Comparison of ENCODE assay signal across 8 cellular contexts in genomic region chr10:7687228-7687907, GRCh38. TPM values are rescaled to one million over a fixed set of nuclear protein-coding genes. Genes with fewer than 3 reads are reported as not detected.
DNase-seq lines count a peak whose midpoint lies in the region; ATAC-seq and TF ChIP-seq lines count a peak whose summit lies in the region.

No MANE protein-coding gene starts in this region.

- peak overlapping the region in 1 of 2 experiments; percentile 48; a peak in 1 of 4 replicates for H3K4me3 ChIP-seq in SK-N-SH (ENCODE audit: low read depth in 2 of 2, low read length in 1 of 2)

- H3F3A ChIP-seq in SK-N-SH (replicated peaks; ENCODE audit: insufficient read depth): no peaks in the 10 kb centered on the region

- no peak overlapping the region for H2AFZ ChIP-seq in SK-N-SH (ENCODE audit: low read depth)

- H3K9ac ChIP-seq in SK-N-SH: no peak overlapping the region

- no peaks in the 10 kb centered on the region for H3K36me3 ChIP-seq in SK-N-SH (replicated peaks in 1 of 2; ENCODE audit: control insufficient read depth in 1 of 2, insufficient read depth in 2 of 2, low read length in 1 of 2)

- H3K79me2 ChIP-seq in SK-N-SH (ENCODE audit: insufficient read depth): no peaks in the 10 kb centered on the region

- no peak overlapping the region for H3K4me2 ChIP-seq in SK-N-SH

- no peaks in the 10 kb centered on the region for H3K9me3 ChIP-seq in SK-N-SH

- ATAC-seq in HG02610 (IDR thresholded peaks at IDR 0.05; ENCODE audit: unreplicated experiment): peak; percentile 88

- peak; percentile 91 for TF ChIP-seq RAD21 in SK-N-SH (IDR thresholded peaks at IDR 0.05; ENCODE audit: low read length)

- H3K27ac ChIP-seq in SK-N-SH (ENCODE audit: low read depth in 2 of 2, low read length in 1 of 2): no peak overlapping the region

- no peaks in the 10 kb centered on the region for H4K20me1 ChIP-seq in SK-N-SH (ENCODE audit: insufficient read depth)

- CTCF ChIA-PET in SK-N-SH (lab: Yijun Ruan, JAX): interaction anchor here (0.6 to 7.9 kb wide), 58 partner anchors 9 to 1625 kb away, joined by 3 to 152 read pairs (median 4); partner anchors contain the start of gene ITIH2

- no peak for TF ChIP-seq EP300 in SK-N-SH (IDR thresholded peaks at IDR 0.05; ENCODE audit: borderline replicate concordance in 1 of 2, low read depth in 1 of 2, low read length in 1 of 2)

- TF ChIP-seq CTCF in GM12873 (IDR thresholded peaks at IDR 0.05; ENCODE audit: insufficient read depth, low read depth, low read length, missing control alignments) (peak; percentile 91), SK-N-SH (IDR thresholded peaks at IDR 0.05) (peak; percentile 80)

- WGBS in SK-N-SH (ENCODE audit: low lambda C conversion rate): 20% methylated on average over 20 of the region's 20 CpGs

- H3K4me1 ChIP-seq in SK-N-SH (ENCODE audit: control insufficient read depth in 1 of 2, insufficient read depth in 2 of 2, low read depth in 1 of 2, low read length in 1 of 2): no peaks in the 10 kb centered on the region

- H3K9me2 ChIP-seq in SK-N-SH: no peaks in the 10 kb centered on the region

- POLR2A ChIA-PET in SK-N-SH (lab: Yijun Ruan, JAX): interaction anchor here (1.2 kb wide), 1 partner anchor 162 kb away, joined by 3 read pairs; no protein-coding TSS in a partner anchor

- no peaks in the 10 kb centered on the region for H3K27me3 ChIP-seq in SK-N-SH (ENCODE audit: insufficient read depth)

- DNase-seq in NCI-H1048 (lab: John Stamatoyannopoulos, UW) (peak; percentile 49), SK-N-SH (peak; percentile 78), glomerular endothelial cell (ENCODE audit: extremely low read depth, low read depth, low spot score) (peak; percentile 72), pons (ENCODE audit: low spot score) (peak; percentile 96), ureter (ENCODE audit: low spot score) (peak; percentile 87)
- peak; percentile 74 for DNase-seq in activated naive CD4-positive, alpha-beta T cell treated with Interleukin-2 at 50 U/mL for 16 hours

TF ChIP-seq in SK-N-SH, 30 proteins besides CTCF, POLR2A, EP300 and RAD21:
- TF ChIP-seq RXRA (IDR thresholded peaks at IDR 0.05; ENCODE audit: borderline replicate concordance, low read depth): no peak
- TF ChIP-seq SMC3 (IDR thresholded peaks at IDR 0.05; ENCODE audit: low read depth, low read length): peak; percentile 95

RNA-seq across cellular contexts. Expression of gene ITIH2, which starts 15.7 kb away (rescaled TPM):
- not detected in 2 replicates for polyA plus RNA-seq in SK-N-SH (2012; rRNA removed)
- not detected in 2 replicates for polyA plus RNA-seq in SK-N-SH (2012; cell fraction: cytosol; rRNA removed)
- polyA plus RNA-seq in SK-N-SH (2012; cell fraction: nucleus; rRNA removed): not detected in 2 replicates
- total RNA-seq in glomerular endothelial cell (not detected in 2 replicates), ureter (not detected)

RNA-seq across cellular contexts. Expression of gene ITIH5, which starts 20.6 kb away (rescaled TPM):
- polyA plus RNA-seq in SK-N-SH (2012; rRNA removed): 0.05 and 0.07 TPM in 2 replicates
- polyA plus RNA-seq in SK-N-SH (2012; cell fraction: cytosol; rRNA removed): 0.01 TPM in 2 replicates
- 0.05 and 0.07 TPM in 2 replicates for polyA plus RNA-seq in SK-N-SH (2012; cell fraction: nucleus; rRNA removed)
- total RNA-seq in glomerular endothelial cell (0.05 and 0.35 TPM in 2 replicates), ureter (25.5 TPM)

Comparison
In these comparisons a context has a peak if more than half of its experiments do, and no peak if none do; other contexts are left out.
1. RNA of gene ITIH5, which starts 20.6 kb away (total RNA-seq): 25.5 TPM in ureter (single experiment); 0.05 to 0.35 TPM in glomerular endothelial cell; every median in the first group is over 10 times any median in the second.
2. Peak in every context shown above with its lines, with median percentiles within 50 percentile points of each other: DNase-seq.